1 cellular context compared by ENCODE assay signal in the genomic region with DNA sequence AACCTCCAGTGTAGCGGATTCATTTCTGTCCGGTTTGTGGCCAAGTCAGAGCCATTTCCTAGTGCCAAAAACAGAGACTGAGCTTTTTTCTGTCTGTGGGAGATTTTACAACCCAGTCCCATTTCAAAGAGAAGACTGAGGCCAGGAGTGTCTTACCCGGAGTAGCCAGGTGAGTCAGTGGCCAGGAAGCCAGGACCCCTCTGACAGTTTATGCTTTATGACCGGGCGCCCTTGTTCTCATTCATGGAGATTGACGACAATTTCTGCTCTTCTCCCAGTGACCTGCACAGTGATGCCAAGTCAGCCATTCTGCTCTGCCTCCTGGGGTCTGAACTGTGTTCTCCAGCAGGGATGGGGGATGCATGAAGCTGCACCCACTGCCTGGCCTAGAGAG.
TF ChIP-seq lines count a peak whose summit lies in the region.

No MANE protein-coding gene starts in this region.

TF ChIP-seq in HepG2, 621 proteins besides CTCF, POLR2A, EP300 and RAD21:
- TF ChIP-seq TCF12 (IDR thresholded peaks at IDR 0.05) (no peak), TCF12 (CRISPR knock-in tag; IDR thresholded peaks at IDR 0.05) (no peak), SMC3 (IDR thresholded peaks at IDR 0.05; ENCODE audit: low read length) (no peak), ZNF619 (CRISPR knock-in tag; IDR thresholded peaks at IDR 0.05) (no peak), MAX (IDR thresholded peaks at IDR 0.05) (no peak), RBAK (CRISPR knock-in tag; IDR thresholded peaks at IDR 0.05) (no peak), STAG1 (CRISPR knock-in tag; IDR thresholded peaks at IDR 0.05) (no peak)
